Comparison of ENCODE assay signal across 8 cellular contexts in genomic region chr3:183161552-183162345, GRCh38. TPM values are rescaled to one million over a fixed set of nuclear protein-coding genes. Genes with fewer than 3 reads are reported as not detected.
DNase-seq lines count a peak whose midpoint lies in the region; ATAC-seq and TF ChIP-seq lines count a peak whose summit lies in the region.

No MANE protein-coding gene starts in this region.

- H2AFZ ChIP-seq in smooth muscle cell (ENCODE audit: low read depth): peak overlapping the region; percentile 72

- H3K9ac ChIP-seq in smooth muscle cell (ENCODE audit: low read depth): no peak overlapping the region

- peaks cover 24 to 43% (median 26%) of the 10 kb centered on the region in 3 donors for H3K27me3 Mint-ChIP-seq in CD14-positive monocyte (ENCODE audit: low read depth in 3 of 3)
- peaks cover 46% of the 10 kb centered on the region for H3K27me3 Mint-ChIP-seq in WTC11 (ENCODE audit: low read depth)

- H3K79me2 ChIP-seq in smooth muscle cell (ENCODE audit: low read depth): no peaks in the 10 kb centered on the region

- peak overlapping the region; percentile 93 for H3K4me2 ChIP-seq in smooth muscle cell

- H3K9me3 Mint-ChIP-seq in CD14-positive monocyte: peaks cover 0 to 10% (median 6%) of the 10 kb centered on the region in 7 donors
- H3K9me3 Mint-ChIP-seq in WTC11: no peaks in the 10 kb centered on the region

- peaks cover 12% of the 10 kb centered on the region for H3K4me1 Mint-ChIP-seq in CD14-positive monocyte
- peaks cover 10% of the 10 kb centered on the region for H3K4me1 Mint-ChIP-seq in WTC11

- peak overlapping the region; percentile 72; the same call in 1 of the 2 replicates for H3K4me3 ChIP-seq in iPS DF 6.9 (ENCODE audit: low read length)
- peak overlapping the region; percentile 55 for H3K4me3 ChIP-seq in smooth muscle cell

- H3K36me3 ChIP-seq in iPS DF 6.9 (ENCODE audit: control insufficient read depth, insufficient read depth, low read length) (no peaks in the 10 kb centered on the region), smooth muscle cell (ENCODE audit: low read depth) (no peaks in the 10 kb centered on the region)

- TF ChIP-seq CTCF in CD14-positive monocyte (IDR thresholded peaks at IDR 0.05) (no peak), WTC11 (IDR thresholded peaks at IDR 0.05) (no peak), smooth muscle cell (IDR thresholded peaks at IDR 0.05; ENCODE audit: borderline replicate concordance, insufficient read depth, poor library complexity, severe bottlenecking) (no peak)

- no peak overlapping the region for H3K27ac ChIP-seq in iPS DF 6.9 (ENCODE audit: low read length)
- H3K27ac ChIP-seq in smooth muscle cell (ENCODE audit: low read depth): no peak overlapping the region

- no CpG with 5 or more reads among the region's 25 CpGs for WGBS in iPS DF 6.9 (ENCODE audit: insufficient coverage, insufficient read length)
- 41% methylated on average over 25 of the region's 25 CpGs for WGBS in smooth muscle cell (ENCODE audit: low lambda C conversion rate)

- H3K36me3 Mint-ChIP-seq in CD14-positive monocyte: peaks cover 0 to 4% of the 10 kb centered on the region in 2 donors
- H3K36me3 Mint-ChIP-seq in WTC11: no peaks in the 10 kb centered on the region

- POLR2A ChIA-PET in WTC11 (lab: Charles Lee): no interaction called here

- CTCF ChIA-PET in WTC11 (lab: Charles Lee): interaction anchor here (1.4 to 2.1 kb wide), 5 partner anchors 17 to 221 kb away, joined by 4 to 12 read pairs (median 6); no protein-coding TSS in a partner anchor

- no peaks in the 10 kb centered on the region for H3F3A ChIP-seq in smooth muscle cell (ENCODE audit: low read depth)

- H3K4me3 Mint-ChIP-seq in CD14-positive monocyte: peak overlapping the region; percentile 85 to 97
- peak overlapping the region; percentile 76 for H3K4me3 Mint-ChIP-seq in WTC11

- H4K20me1 ChIP-seq in smooth muscle cell (ENCODE audit: low read depth): no peaks in the 10 kb centered on the region

- intact Hi-C loops in CD14-positive monocyte (cut with micrococcal nuclease): no loop called here

- ATAC-seq in GM18909 (IDR thresholded peaks at IDR 0.05; ENCODE audit: poor library complexity, unreplicated experiment): peak; percentile 73
- ATAC-seq in HG03064 (IDR thresholded peaks at IDR 0.05; ENCODE audit: low read depth, unreplicated experiment): peak; percentile 69
- peak; percentile 66 for ATAC-seq in WTC11

- peak overlapping the region in 2 of 7 donors; percentile 15 to 70 for H3K27ac Mint-ChIP-seq in CD14-positive monocyte
- no peak overlapping the region for H3K27ac Mint-ChIP-seq in WTC11

- H3K27me3 ChIP-seq in iPS DF 6.9 (ENCODE audit: control insufficient read depth, insufficient read depth, low read length): peaks cover 10% of the 10 kb centered on the region
- peaks cover 21% of the 10 kb centered on the region for H3K27me3 ChIP-seq in smooth muscle cell (ENCODE audit: low read depth)

- no peak for DNase-seq in CD14-positive monocyte (ENCODE audit: low spot score)
- peak; percentile 72 for DNase-seq in WTC11 (ENCODE audit: low spot score)
- DNase-seq in iPS DF 6.9 (ENCODE audit: low read depth, low spot score): no peak
- no peak for DNase-seq in smooth muscle cell (lab: John Stamatoyannopoulos, UW; ENCODE audit: unreplicated experiment)
- no peak for DNase-seq in effector CD8-positive, alpha-beta T cell (lab: John Stamatoyannopoulos, UW)
- no peak for DNase-seq in stimulated activated CD4-positive, alpha-beta T cell treated with anti-CD3 and anti-CD28 coated beads, Interleukin-2, amount 100 ng/mL, for 48 hours

- H3K9me3 ChIP-seq in iPS DF 6.9 (ENCODE audit: control insufficient read depth, insufficient read depth, low read length): no peaks in the 10 kb centered on the region
- no peaks in the 10 kb centered on the region for H3K9me3 ChIP-seq in smooth muscle cell (replicated peaks; ENCODE audit: low read depth)

- no peaks in the 10 kb centered on the region for H3K4me1 ChIP-seq in iPS DF 6.9 (ENCODE audit: control insufficient read depth, insufficient read depth, low read length)
- H3K4me1 ChIP-seq in smooth muscle cell (ENCODE audit: low read depth): peaks cover 8% of the 10 kb centered on the region

TF ChIP-seq in WTC11, 78 proteins besides CTCF, POLR2A, EP300 and RAD21:
- TF ChIP-seq ETV6 (CRISPR knock-in tag; IDR thresholded peaks at IDR 0.05) (no peak), CREB1 (CRISPR knock-in tag; IDR thresholded peaks at IDR 0.05) (no peak), ZSCAN18 (CRISPR knock-in tag; IDR thresholded peaks at IDR 0.05) (no peak), NR3C1 (CRISPR knock-in tag; conservative IDR thresholded peaks at IDR 0.05; ENCODE audit: low read depth) (no peak), CBFB (CRISPR knock-in tag; IDR thresholded peaks at IDR 0.05; ENCODE audit: low read depth) (no peak), MYBL2 (CRISPR knock-in tag; IDR thresholded peaks at IDR 0.05) (no peak), OVOL2 (CRISPR knock-in tag; IDR thresholded peaks at IDR 0.05; ENCODE audit: borderline replicate concordance) (no peak), ESRRA (CRISPR knock-in tag; IDR thresholded peaks at IDR 0.05; ENCODE audit: borderline replicate concordance) (no peak), TEAD1 (CRISPR knock-in tag; IDR thresholded peaks at IDR 0.05) (no peak; the same call in 1 of the 2 replicates), ZNF219 (CRISPR knock-in tag; IDR thresholded peaks at IDR 0.05; ENCODE audit: borderline replicate concordance) (no peak), FOXP4 (CRISPR knock-in tag; IDR thresholded peaks at IDR 0.05) (no peak)
- TF ChIP-seq, protein P1, sequence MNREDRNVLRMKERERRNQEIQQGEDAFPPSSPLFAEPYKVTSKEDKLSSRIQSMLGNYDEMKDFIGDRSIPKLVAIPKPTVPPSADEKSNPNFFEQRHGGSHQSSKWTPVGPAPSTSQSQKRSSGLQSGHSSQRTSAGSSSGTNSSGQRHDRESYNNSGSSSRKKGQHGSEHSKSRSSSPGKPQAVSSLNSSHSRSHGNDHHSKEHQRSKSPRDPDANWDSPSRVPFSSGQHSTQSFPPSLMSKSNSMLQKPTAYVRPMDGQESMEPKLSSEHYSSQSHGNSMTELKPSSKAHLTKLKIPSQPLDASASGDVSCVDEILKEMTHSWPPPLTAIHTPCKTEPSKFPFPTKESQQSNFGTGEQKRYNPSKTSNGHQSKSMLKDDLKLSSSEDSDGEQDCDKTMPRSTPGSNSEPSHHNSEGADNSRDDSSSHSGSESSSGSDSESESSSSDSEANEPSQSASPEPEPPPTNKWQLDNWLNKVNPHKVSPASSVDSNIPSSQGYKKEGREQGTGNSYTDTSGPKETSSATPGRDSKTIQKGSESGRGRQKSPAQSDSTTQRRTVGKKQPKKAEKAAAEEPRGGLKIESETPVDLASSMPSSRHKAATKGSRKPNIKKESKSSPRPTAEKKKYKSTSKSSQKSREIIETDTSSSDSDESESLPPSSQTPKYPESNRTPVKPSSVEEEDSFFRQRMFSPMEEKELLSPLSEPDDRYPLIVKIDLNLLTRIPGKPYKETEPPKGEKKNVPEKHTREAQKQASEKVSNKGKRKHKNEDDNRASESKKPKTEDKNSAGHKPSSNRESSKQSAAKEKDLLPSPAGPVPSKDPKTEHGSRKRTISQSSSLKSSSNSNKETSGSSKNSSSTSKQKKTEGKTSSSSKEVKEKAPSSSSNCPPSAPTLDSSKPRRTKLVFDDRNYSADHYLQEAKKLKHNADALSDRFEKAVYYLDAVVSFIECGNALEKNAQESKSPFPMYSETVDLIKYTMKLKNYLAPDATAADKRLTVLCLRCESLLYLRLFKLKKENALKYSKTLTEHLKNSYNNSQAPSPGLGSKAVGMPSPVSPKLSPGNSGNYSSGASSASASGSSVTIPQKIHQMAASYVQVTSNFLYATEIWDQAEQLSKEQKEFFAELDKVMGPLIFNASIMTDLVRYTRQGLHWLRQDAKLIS (CRISPR knock-in tag; IDR thresholded peaks at IDR 0.05; ENCODE audit: borderline replicate concordance): no peak

RNA-seq across cellular contexts. Expression of gene LAMP3, which starts 0.8 kb away (rescaled TPM):
- polyA plus RNA-seq in CD14-positive monocyte: not detected
- 0.39 to 0.53 TPM (median 0.44 TPM) in 3 replicates for total RNA-seq in WTC11 (2021)
- total RNA-seq in smooth muscle cell: 1.3 and 2.7 TPM in 2 replicates
- 0.09 and 0.80 TPM in 2 replicates for polyA plus RNA-seq in smooth muscle cell
